ENCODE assay signal across 1 cellular context in genomic region chr1:160540859-160541233, GRCh38.
TF ChIP-seq lines count a peak whose summit lies in the region.

No MANE protein-coding gene starts in this region.

TF ChIP-seq in GM12878, 131 proteins besides CTCF, POLR2A, EP300 and RAD21:
- TF ChIP-seq NFIC (IDR thresholded peaks at IDR 0.05; ENCODE audit: low read depth, low read length) (no peak), EED (IDR thresholded peaks at IDR 0.05; ENCODE audit: low read depth) (no peak), SUZ12 (IDR thresholded peaks at IDR 0.05; ENCODE audit: unreplicated experiment) (no peak), SPI1 (IDR thresholded peaks at IDR 0.05; ENCODE audit: borderline replicate concordance, insufficient read depth, low read depth, low read length) (no peak), SIX5 (IDR thresholded peaks at IDR 0.05; ENCODE audit: low read depth, low read length, severe bottlenecking) (no peak), ATF2 (IDR thresholded peaks at IDR 0.05; ENCODE audit: low read length) (no peak; the same call in 1 of the 2 replicates), SMAD1 (IDR thresholded peaks at IDR 0.05; ENCODE audit: low read depth, partially characterized antibody) (no peak), ZNF384 (IDR thresholded peaks at IDR 0.05; ENCODE audit: borderline replicate concordance, low read depth, low read length) (no peak)
TF ChIP-seq in GM12878: peak in this region for 0.
